25 cellular contexts compared by ENCODE assay signal in the genomic region with DNA sequence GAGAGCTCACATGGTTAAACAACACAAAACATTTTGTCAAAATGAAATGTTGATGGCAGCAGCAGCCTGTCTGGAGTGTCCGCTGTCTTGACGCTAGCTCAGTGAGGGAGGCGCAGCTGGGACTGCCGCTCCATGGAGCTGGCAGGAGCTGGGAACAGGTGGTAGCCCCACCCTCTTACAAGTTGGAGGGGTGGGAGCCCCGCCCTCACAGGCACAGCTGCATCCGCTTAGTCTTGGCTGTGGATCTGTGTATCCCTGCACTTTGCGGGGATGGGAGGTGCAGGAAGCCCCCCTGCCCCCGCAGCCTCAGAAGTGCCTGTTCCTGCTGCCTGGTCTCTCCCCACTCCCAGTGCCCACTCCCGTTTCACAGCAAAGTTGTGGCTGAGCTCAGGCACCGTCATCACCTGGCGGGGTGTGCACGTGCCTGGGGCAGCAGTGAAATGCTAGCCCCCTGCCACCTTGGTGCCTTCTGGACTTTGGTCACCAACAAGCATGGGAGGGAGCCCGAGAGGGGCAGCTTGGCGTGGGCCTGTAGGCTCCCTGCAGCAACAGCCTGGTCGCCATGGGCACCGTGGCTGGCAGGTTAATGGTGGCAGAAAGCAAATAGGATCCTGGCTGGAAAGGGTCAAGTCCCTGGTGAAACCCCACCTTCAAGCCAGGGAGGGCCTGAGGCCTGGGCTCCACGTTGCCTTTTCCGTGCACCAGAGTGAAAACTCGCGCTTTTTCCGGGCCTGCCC. TPM values are rescaled to one million over a fixed set of nuclear protein-coding genes. Genes with fewer than 3 reads are reported as not detected.
DNase-seq lines count a peak whose midpoint lies in the region; TF ChIP-seq lines count a peak whose summit lies in the region.
"Had no signal": no experiment of that assay in that cellular context is flagged by ENCODE, and none has a peak within 500 bp of the region (broad histone marks: within the 10 kb centered on the region; RNA-seq: fewer than 3 reads in every experiment).

No MANE protein-coding gene starts in this region.

- H3K4me1 Mint-ChIP-seq in neural progenitor cell: no peaks in the 10 kb centered on the region
- H3K4me1 Mint-ChIP-seq: CD14-positive monocyte; naive thymus-derived CD8-positive, alpha-beta T cell; stimulated activated memory B cell treated with anti-CD40 and anti-IgM and Interleukin-4, amounts not matched to agents 10 μg/mL and 1 μg/mL and 100 μg/mL, for 72 hours had no signal

- H3K27me3 ChIP-seq in WERI-Rb-1 (ENCODE audit: insufficient read depth, low read depth, severe bottlenecking) (no peaks in the 10 kb centered on the region), neural progenitor cell (no peaks in the 10 kb centered on the region)
- H3K27me3 ChIP-seq: colonic mucosa had no signal

- H3K27me3 Mint-ChIP-seq in neural progenitor cell (ENCODE audit: insufficient read depth, low read depth): no peaks in the 10 kb centered on the region
- H3K27me3 Mint-ChIP-seq: naive thymus-derived CD8-positive, alpha-beta T cell; stimulated activated memory B cell treated with anti-CD40 and anti-IgM and Interleukin-4, amounts not matched to agents 10 μg/mL and 1 μg/mL and 100 μg/mL, for 72 hours had no signal

- H3K27ac ChIP-seq in WERI-Rb-1 (no peak overlapping the region), neural progenitor cell (no peak overlapping the region)
- H3K27ac ChIP-seq: colonic mucosa, parathyroid adenoma had no signal

- no peak overlapping the region for H3K27ac Mint-ChIP-seq in neural progenitor cell
- H3K27ac Mint-ChIP-seq: CD14-positive monocyte; naive thymus-derived CD8-positive, alpha-beta T cell; stimulated activated memory B cell treated with anti-CD40 and anti-IgM and Interleukin-4, amounts not matched to agents 10 μg/mL and 1 μg/mL and 100 μg/mL, for 72 hours had no signal

- peaks cover 7% of the 10 kb centered on the region for H3K9me3 Mint-ChIP-seq in neural progenitor cell

- H3K4me3 ChIP-seq in WERI-Rb-1 (ENCODE audit: low read depth, low read length): no peak overlapping the region
- no peak overlapping the region for H3K4me3 ChIP-seq in neural progenitor cell
- H3K4me3 ChIP-seq: colonic mucosa had no signal

- peak overlapping the region; percentile 17 for H2AFZ ChIP-seq in neural progenitor cell (replicated peaks)
- H2AFZ ChIP-seq: parathyroid adenoma had no signal

- no peak overlapping the region for H3K4me3 Mint-ChIP-seq in neural progenitor cell
- H3K4me3 Mint-ChIP-seq: CD14-positive monocyte; naive thymus-derived CD8-positive, alpha-beta T cell; stimulated activated memory B cell treated with anti-CD40 and anti-IgM and Interleukin-4, amounts not matched to agents 10 μg/mL and 1 μg/mL and 100 μg/mL, for 72 hours had no signal

- no peaks in the 10 kb centered on the region for H4K20me1 ChIP-seq in neural progenitor cell (ENCODE audit: low read depth)

- no peaks in the 10 kb centered on the region for H3K4me1 ChIP-seq in neural progenitor cell
- H3K4me1 ChIP-seq: colonic mucosa, parathyroid adenoma had no signal

- TF ChIP-seq CTCF in WERI-Rb-1 (IDR thresholded peaks at IDR 0.05; ENCODE audit: low read depth, low read length) (no peak), neural progenitor cell (IDR thresholded peaks at IDR 0.05) (no peak)

- H3F3A ChIP-seq in neural progenitor cell (ENCODE audit: low read depth): no peaks in the 10 kb centered on the region

- H3K36me3 Mint-ChIP-seq in neural progenitor cell: no peaks in the 10 kb centered on the region
- H3K36me3 Mint-ChIP-seq: CD14-positive monocyte; naive thymus-derived CD8-positive, alpha-beta T cell; stimulated activated memory B cell treated with anti-CD40 and anti-IgM and Interleukin-4, amounts not matched to agents 10 μg/mL and 1 μg/mL and 100 μg/mL, for 72 hours had no signal

- H3K9me3 ChIP-seq in WERI-Rb-1 (ENCODE audit: severe bottlenecking) (peaks cover 3% of the 10 kb centered on the region), neural progenitor cell (ENCODE audit: low read depth) (no peaks in the 10 kb centered on the region)
- H3K9me3 ChIP-seq: colonic mucosa had no signal

- no peaks in the 10 kb centered on the region for H3K79me2 ChIP-seq in neural progenitor cell (ENCODE audit: low read depth)
- H3K79me2 ChIP-seq: parathyroid adenoma had no signal

- no peak overlapping the region for H3K9ac ChIP-seq in neural progenitor cell
- H3K9ac ChIP-seq: parathyroid adenoma had no signal

- no peak overlapping the region for H3K4me2 ChIP-seq in neural progenitor cell

- H3K36me3 ChIP-seq in WERI-Rb-1: no peaks in the 10 kb centered on the region
- no peaks in the 10 kb centered on the region for H3K36me3 ChIP-seq in neural progenitor cell
- H3K36me3 ChIP-seq: colonic mucosa had no signal

- DNase-seq in DMS 273 treated with DMSO at 0.1 percent for 48 hours (lab: John Stamatoyannopoulos, UW): peak; percentile 43
- DNase-seq in NCI-H2029 treated with DMSO at 0.1 percent for 48 hours (lab: John Stamatoyannopoulos, UW): peak; percentile 65
- DNase-seq in WERI-Rb-1: peak; percentile 18
- DNase-seq in neural progenitor cell (ENCODE audit: low spot score): peak; percentile 23
- DNase-seq in activated CD4-positive, alpha-beta T cell treated with anti-CD3 and anti-CD28 coated beads for 1 hour: no peak
- DNase-seq in retina: no peak
- no peak for DNase-seq in NCI-H128 (lab: John Stamatoyannopoulos, UW; ENCODE audit: unreplicated experiment)
- no peak for DNase-seq in NOMO-1 treated with DMSO at 0.1 percent for 48 hours (lab: John Stamatoyannopoulos, UW; ENCODE audit: unreplicated experiment)
- DNase-seq: activated CD4-positive, CD25-positive, alpha-beta regulatory T cell treated with anti-CD3 and anti-CD28 coated beads, Interleukin-2, amount 50 U/mL, for 72 hours; activated naive CD4-positive, alpha-beta T cell treated with Interleukin-2 at 50 U/mL for 16 hours; activated T-cell treated with anti-CD3 and anti-CD28 coated beads, Interleukin-2, amount 50 U/mL, for 1 hour; amniotic stem cell; colonic mucosa; EL; GOT3; mesendoderm; naive thymus-derived CD8-positive, alpha-beta T cell; NCI-H1048; NK-92 treated with Interleukin-12 subunit alpha and Interleukin-12 subunit beta, amount 100 ng/mL, for 24 hours; T1000 had no signal

RNA-seq across cellular contexts. Expression of a gene that starts 53.8 kb away (rescaled TPM):
- total RNA-seq in neural progenitor cell (ENCODE audit: low replicate concordance): 6.8 and 13.3 TPM in 2 replicates
- total RNA-seq: glomerular endothelial cell, RPMI7951 had no signal

Comparison
In these comparisons a context has a peak if more than half of its experiments do, and no peak if none do; other contexts are left out.
1. DNase-seq: peak in DMS 273 treated with DMSO at 0.1 percent for 48 hours (single experiment), NCI-H2029 treated with DMSO at 0.1 percent for 48 hours (single experiment), WERI-Rb-1 (single experiment) and neural progenitor cell (single experiment); none in activated CD4-positive, alpha-beta T cell treated with anti-CD3 and anti-CD28 coated beads for 1 hour (single experiment), retina (single experiment), NCI-H128 (single experiment) and NOMO-1 treated with DMSO at 0.1 percent for 48 hours (single experiment).